8 cellular contexts compared by ENCODE assay signal in the genomic region with DNA sequence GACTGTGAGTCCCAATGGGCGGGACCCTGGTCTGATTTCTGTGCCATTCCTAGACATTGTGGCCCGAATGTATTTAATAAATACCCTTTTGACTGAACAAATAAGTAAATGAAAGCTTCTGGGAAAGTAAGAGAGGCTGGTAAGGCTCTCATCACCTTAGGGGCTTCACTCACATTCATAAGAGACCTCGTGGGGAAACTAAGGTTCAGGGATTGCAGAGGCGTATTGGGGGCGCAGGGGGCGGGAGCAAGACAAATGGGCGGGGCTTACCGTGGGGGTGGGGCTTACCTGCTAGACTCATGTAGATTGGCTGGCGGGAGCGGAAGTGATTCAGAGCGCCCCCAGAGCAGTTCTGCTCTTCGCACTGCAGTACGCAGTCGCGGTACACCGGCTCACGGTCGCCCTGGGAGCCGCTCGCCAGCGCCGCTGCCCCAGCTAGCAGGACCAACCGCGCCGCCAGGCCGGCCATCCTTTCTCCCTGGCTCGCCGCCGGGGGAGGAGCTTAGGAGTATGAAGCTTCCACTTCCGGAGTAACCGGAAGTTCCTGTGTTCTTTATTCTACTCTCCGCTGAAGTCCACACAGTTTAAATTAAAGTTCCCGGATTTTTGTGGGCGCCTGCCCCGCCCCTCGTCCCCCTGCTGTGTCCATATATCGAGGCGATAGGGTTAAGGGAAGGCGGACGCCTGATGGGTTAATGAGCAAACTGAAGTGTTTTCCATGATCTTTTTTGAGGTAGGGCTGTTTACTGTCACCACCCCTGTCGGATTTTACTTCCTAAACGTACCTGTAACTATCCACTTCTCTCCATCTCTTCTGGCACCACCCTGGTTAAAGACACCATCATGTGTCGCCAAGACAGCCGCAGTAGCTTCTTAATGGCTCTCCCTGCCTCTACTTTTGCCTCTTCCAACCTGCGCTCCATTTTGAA. TPM values are rescaled to one million over a fixed set of nuclear protein-coding genes. Genes with fewer than 3 reads are reported as not detected.
DNase-seq lines count a peak whose midpoint lies in the region; ATAC-seq and TF ChIP-seq lines count a peak whose summit lies in the region.

A gene with protein sequence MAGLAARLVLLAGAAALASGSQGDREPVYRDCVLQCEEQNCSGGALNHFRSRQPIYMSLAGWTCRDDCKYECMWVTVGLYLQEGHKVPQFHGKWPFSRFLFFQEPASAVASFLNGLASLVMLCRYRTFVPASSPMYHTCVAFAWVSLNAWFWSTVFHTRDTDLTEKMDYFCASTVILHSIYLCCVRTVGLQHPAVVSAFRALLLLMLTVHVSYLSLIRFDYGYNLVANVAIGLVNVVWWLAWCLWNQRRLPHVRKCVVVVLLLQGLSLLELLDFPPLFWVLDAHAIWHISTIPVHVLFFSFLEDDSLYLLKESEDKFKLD (minus strand): TSS at position 512 of the 929 bp plus-strand sequence. CDS start 43 bp downstream, at position 469.

- peaks cover 16% of the 10 kb centered on the region for H3K36me3 ChIP-seq in CD4-positive, CD25-positive, alpha-beta regulatory T cell (ENCODE audit: control insufficient read depth, insufficient read depth, low read length)

- no peak for TF ChIP-seq POLR2A in lower leg skin (IDR thresholded peaks at IDR 0.05)

- TF ChIP-seq CTCF in dorsolateral prefrontal cortex (IDR thresholded peaks at IDR 0.05 in 54 of 56, conservative IDR thresholded peaks at IDR 0.05 in 2 of 56; ENCODE audit: low read depth in 1 of 56, partially characterized antibody in 56 of 56) (peak in 46 of 56 donors; percentile 1 to 62 (median 39)), lower leg skin (IDR thresholded peaks at IDR 0.05) (no peak)

- peaks cover 19% of the 10 kb centered on the region for H3K36me3 Mint-ChIP-seq in CD4-positive, CD25-positive, alpha-beta regulatory T cell

- peak; percentile 70 to 91 (median 83) for DNase-seq in CD4-positive, CD25-positive, alpha-beta regulatory T cell
- peak; percentile 93 for DNase-seq in NCI-H748 (lab: John Stamatoyannopoulos, UW; ENCODE audit: unreplicated experiment)
- DNase-seq in activated CD4-positive, alpha-beta T cell treated with anti-CD3 and anti-CD28 coated beads, Interleukin-2, amount 50 U/mL, for 48 hours = peak; percentile 86 to 89
- DNase-seq in dorsolateral prefrontal cortex = peak; percentile 71 to 90 (median 84)
- peak; percentile 72 to 95 for DNase-seq in lower leg skin (ENCODE audit: low spot score in 2 of 2)
- peak; percentile 79 to 83 for DNase-seq in stimulated activated CD4-positive, alpha-beta T cell treated with anti-CD3 and anti-CD28 coated beads, Interleukin-4, amount 100 ng/mL, for 4 hours

- peaks cover 9 to 36% (median 21%) of the 10 kb centered on the region in 4 donors for H3K4me1 Mint-ChIP-seq in CD4-positive, CD25-positive, alpha-beta regulatory T cell

- WGBS in lower leg skin, 2 donors = 4 to 6% methylated on average over 27 to 45 of the region's 45 CpGs

- no peaks in the 10 kb centered on the region for H3K27me3 Mint-ChIP-seq in CD4-positive, CD25-positive, alpha-beta regulatory T cell

- intact Hi-C loops in dorsolateral prefrontal cortex (cut with DNase I) = loop anchor here (2.0 kb wide), 2 partner anchors 41 to 43 kb away; partner anchors contain the start of gene MIEN1 (in 1 of the 2)
- intact Hi-C loops in lower leg skin (cut with DNase I; ENCODE audit: low total_unique reads) = no loop called here

- no peaks in the 10 kb centered on the region for H3K9me3 ChIP-seq in CD4-positive, CD25-positive, alpha-beta regulatory T cell (ENCODE audit: control insufficient read depth in 2 of 2, low read length in 2 of 2)

- H3K4me3 Mint-ChIP-seq in CD4-positive, CD25-positive, alpha-beta regulatory T cell = peak within 1 kb of the TSS; percentile 97 to 99 (median 98)

- H3K27ac ChIP-seq in CD4-positive, CD25-positive, alpha-beta regulatory T cell (ENCODE audit: insufficient read depth, low read length, poor library complexity, severe bottlenecking) = peak within 1 kb of the TSS; percentile 86
- peak within 1 kb of the TSS; percentile 68 to 99 (median 95) for H3K27ac ChIP-seq in dorsolateral prefrontal cortex

- peak within 1 kb of the TSS; percentile 96 to 99 (median 98) for H3K27ac Mint-ChIP-seq in CD4-positive, CD25-positive, alpha-beta regulatory T cell

- H3K4me1 ChIP-seq in CD4-positive, CD25-positive, alpha-beta regulatory T cell (ENCODE audit: control insufficient read depth, insufficient read depth, low read length, poor library complexity, severe bottlenecking) = peaks cover 21% of the 10 kb centered on the region

- H3K9me3 Mint-ChIP-seq in CD4-positive, CD25-positive, alpha-beta regulatory T cell = peaks cover 0 to 4% (median 0%) of the 10 kb centered on the region in 7 donors

- H3K4me3 ChIP-seq in CD4-positive, CD25-positive, alpha-beta regulatory T cell (ENCODE audit: low read depth, low read length) = peak within 1 kb of the TSS; percentile 93
- H3K4me3 ChIP-seq in dorsolateral prefrontal cortex (peak within 1 kb of the TSS; percentile 57 to 96 (median 79)), lower leg skin (ENCODE audit: low read depth, poor library complexity, severe bottlenecking) (peak within 1 kb of the TSS; percentile 50)

- no peaks in the 10 kb centered on the region for H3K27me3 ChIP-seq in CD4-positive, CD25-positive, alpha-beta regulatory T cell (ENCODE audit: control insufficient read depth, insufficient read depth, low read length)
- H3K27me3 ChIP-seq in dorsolateral prefrontal cortex = peaks cover 0 to 3% (median 0%) of the 10 kb centered on the region in 45 donors

- peak; percentile 87 to 89 for ATAC-seq in CD4-positive, CD25-positive, alpha-beta regulatory T cell (ENCODE audit: low read depth in 2 of 2)
- ATAC-seq in GM19395 (IDR thresholded peaks at IDR 0.05; ENCODE audit: unreplicated experiment) (peak; percentile 89), HG03558 (IDR thresholded peaks at IDR 0.05; ENCODE audit: extremely low read depth, unreplicated experiment) (peak; percentile 67)

RNA-seq across cellular contexts. Expression of the gene that starts here (rescaled TPM):
- total RNA-seq in CD4-positive, CD25-positive, alpha-beta regulatory T cell = 28.0 TPM
- polyA plus RNA-seq in CD4-positive, CD25-positive, alpha-beta regulatory T cell = 10 to 100 TPM; 15.2 to 23.3 (median 17.5) TPM
- 10 to 100 TPM; 14.2 to 41.1 (median 27.6) TPM for total RNA-seq in dorsolateral prefrontal cortex
- 10 to 100 TPM; 24.2 to 41.4 (median 28.8) TPM for total RNA-seq in lower leg skin

Comparison
In these comparisons a context has a peak if more than half of its experiments do, and no peak if none do; other contexts are left out.
1. Peak in every context shown above with its lines: DNase-seq, ATAC-seq, H3K4me3 ChIP-seq and H3K27ac ChIP-seq.
2. CTCF ChIP-seq: peak in dorsolateral prefrontal cortex (46 of 56); none in lower leg skin (0 of 3).